ENCODE assay signal across 21 cellular contexts in genomic region chr20:8909596-8909995, GRCh38.
DNase-seq lines count a peak whose midpoint lies in the region; ATAC-seq lines count a peak whose summit lies in the region.
"Had no signal": no experiment of that assay in that cellular context is flagged by ENCODE, and none has a peak within 500 bp of the region (broad histone marks: within the 10 kb centered on the region; RNA-seq: fewer than 3 reads in every experiment).

No MANE protein-coding gene starts in this region.

- CTCF ChIA-PET in activated CD4-positive, alpha-beta memory T cell treated with anti-CD3 and anti-CD28 coated beads for 36 hours (lab: Charles Lee) = no interaction called here

- H3K4me1 Mint-ChIP-seq in activated CD4-positive, alpha-beta memory T cell treated with anti-CD3 and anti-CD28 coated beads for 36 hours (ENCODE audit: low read depth) = no peaks in the 10 kb centered on the region
- H3K4me1 Mint-ChIP-seq: CD14-positive monocyte had no signal

- no peak overlapping the region for H3K27ac Mint-ChIP-seq in activated CD4-positive, alpha-beta memory T cell treated with anti-CD3 and anti-CD28 coated beads for 36 hours
- H3K27ac Mint-ChIP-seq: CD14-positive monocyte had no signal

- H3K4me3 Mint-ChIP-seq in activated CD4-positive, alpha-beta memory T cell treated with anti-CD3 and anti-CD28 coated beads for 36 hours = no peak overlapping the region
- H3K4me3 Mint-ChIP-seq: CD14-positive monocyte had no signal

- peaks cover 4% of the 10 kb centered on the region for H3K9me3 Mint-ChIP-seq in activated CD4-positive, alpha-beta memory T cell treated with anti-CD3 and anti-CD28 coated beads for 36 hours

- H3K36me3 Mint-ChIP-seq in activated CD4-positive, alpha-beta memory T cell treated with anti-CD3 and anti-CD28 coated beads for 36 hours = no peaks in the 10 kb centered on the region
- H3K36me3 Mint-ChIP-seq: CD14-positive monocyte had no signal

- in situ Hi-C loops in SK-MEL-5 (cut with HindIII; ENCODE audit: low pct_unique_long_range_greater_than_20kb, low sequenced_read_pairs) = no loop called here

- no peak for ATAC-seq in HG03196 (IDR thresholded peaks at IDR 0.05; ENCODE audit: unreplicated experiment)
- ATAC-seq: A549 had no signal

- intact Hi-C loops in activated CD4-positive, alpha-beta memory T cell treated with anti-CD3 and anti-CD28 coated beads for 36 hours (cut with micrococcal nuclease) = no loop called here

- DNase-seq in GM03348 (ENCODE audit: low spot score) = peak; percentile 14
- peak; percentile 24 for DNase-seq in SK-MEL-5 (ENCODE audit: low read depth, low spot score)
- peak; percentile 76 for DNase-seq in fibroblast of peridontal ligament (ENCODE audit: extremely low read depth)
- DNase-seq in stromal cell of bone marrow (ENCODE audit: low read depth) = peak; percentile 44
- no peak for DNase-seq in activated CD4-positive, alpha-beta memory T cell treated with anti-CD3 and anti-CD28 coated beads for 36 hours
- no peak for DNase-seq in COLO668 (lab: John Stamatoyannopoulos, UW; ENCODE audit: unreplicated experiment)
- DNase-seq: Caco-2, GDM1, GOT3, Karpas-422, NCI-H1417 treated with DMSO at 0.1 percent for 48 hours, NCI-H1930, NCI-H226, NCI-H524, NCI-H82, OCI-M1, RPMI8226, SHP77 treated with DMSO at 0.1 percent for 48 hours had no signal

- no peaks in the 10 kb centered on the region for H3K27me3 Mint-ChIP-seq in activated CD4-positive, alpha-beta memory T cell treated with anti-CD3 and anti-CD28 coated beads for 36 hours

- POLR2A ChIA-PET in activated CD4-positive, alpha-beta memory T cell treated with anti-CD3 and anti-CD28 coated beads for 36 hours (lab: Charles Lee) = no interaction called here

Comparison
In these comparisons a context has a peak if more than half of its experiments do, and no peak if none do; other contexts are left out.
1. DNase-seq: peak in GM03348 (single experiment), SK-MEL-5 (single experiment), fibroblast of peridontal ligament (single experiment) and stromal cell of bone marrow (single experiment); none in activated CD4-positive, alpha-beta memory T cell treated with anti-CD3 and anti-CD28 coated beads for 36 hours (single experiment) and COLO668 (single experiment).